Comparison of ENCODE assay signal across 8 cellular contexts in the genomic region with DNA sequence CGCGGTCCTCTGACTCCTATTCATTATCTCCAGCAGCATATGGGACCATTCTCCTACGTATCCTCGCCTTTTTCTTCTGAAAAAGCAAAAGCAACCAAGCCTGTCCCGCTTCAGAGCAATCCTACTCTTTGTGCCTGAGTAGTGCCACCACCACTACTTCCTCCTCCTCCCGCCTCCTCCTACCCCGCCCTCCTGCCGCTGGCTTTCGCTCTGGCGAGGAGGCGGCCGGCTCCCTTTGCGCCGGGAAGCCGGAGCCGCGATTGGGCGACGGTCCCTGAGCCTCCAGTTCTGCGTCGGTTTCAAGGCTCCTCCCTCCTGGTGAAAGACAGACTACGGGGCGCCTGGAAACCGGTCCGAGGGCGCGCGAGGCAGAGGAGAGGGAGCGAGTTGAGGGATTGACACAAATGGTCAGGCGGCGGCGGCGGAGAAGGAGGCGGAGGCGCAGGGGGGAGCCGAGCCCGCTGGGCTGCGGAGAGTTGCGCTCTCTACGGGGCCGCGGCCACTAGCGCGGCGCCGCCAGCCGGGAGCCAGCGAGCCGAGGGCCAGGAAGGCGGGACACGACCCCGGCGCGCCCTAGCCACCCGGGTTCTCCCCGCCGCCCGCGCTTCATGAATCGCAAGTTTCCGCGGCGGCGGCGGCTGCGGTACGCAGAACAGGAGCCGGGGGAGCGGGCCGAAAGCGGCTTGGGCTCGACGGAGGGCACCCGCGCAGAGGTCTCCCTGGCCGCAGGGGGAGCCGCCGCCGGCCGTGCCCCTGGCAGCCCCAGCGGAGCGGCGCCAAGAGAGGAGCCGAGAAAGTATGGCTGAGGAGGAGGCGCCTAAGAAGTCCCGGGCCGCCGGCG. TPM values are rescaled to one million over a fixed set of nuclear protein-coding genes. Genes with fewer than 3 reads are reported as not detected.
DNase-seq lines count a peak whose midpoint lies in the region; ATAC-seq, FAIRE-seq and TF ChIP-seq lines count a peak whose summit lies in the region.

Gene FZD1 (plus strand): TSS at position 351 of the 841 bp plus-strand sequence. CDS start 448 bp downstream, at position 799.

- FAIRE-seq in astrocyte (lab: Jason Lieb, UNC): no peak

- TF ChIP-seq CTCF in GM12864 (IDR thresholded peaks at IDR 0.05; ENCODE audit: low read depth, low read length, missing control alignments) (no peak), HFF-Myc (IDR thresholded peaks at IDR 0.05; ENCODE audit: low read depth, low read length, missing control alignments) (no peak), MM.1S (IDR thresholded peaks at IDR 0.05; ENCODE audit: low read length) (peak; percentile 7; the same call in 1 of the 2 replicates), astrocyte (IDR thresholded peaks at IDR 0.05; ENCODE audit: insufficient read depth, low read depth, low read length) (no peak)

- no peaks in the 10 kb centered on the region for H3K9me2 ChIP-seq in MM.1S (replicated peaks; ENCODE audit: insufficient read depth, low read length)

- intact Hi-C loops in right cardiac atrium (cut with DNase I): loop anchor here in 2 of 4 donors (10.0 kb wide), 1 partner anchor 180 kb away; no protein-coding TSS in a partner anchor
- intact Hi-C loops in posterior vena cava (cut with DNase I): loop anchor here (10.0 kb wide), 2 partner anchors 170 to 1150 kb away; no protein-coding TSS in a partner anchor

- H3K4me2 ChIP-seq in MM.1S (ENCODE audit: low read depth, low read length) (peak within 1 kb of the TSS; percentile 97), astrocyte (ENCODE audit: low read length) (peak within 1 kb of the TSS; percentile 91)

- ATAC-seq in right cardiac atrium: peak; percentile 96 to 98

- no peaks in the 10 kb centered on the region for H3F3A ChIP-seq in MM.1S (ENCODE audit: insufficient read depth, low read length)

- H3K4me1 Mint-ChIP-seq in astrocyte (ENCODE audit: low read depth, unreplicated experiment): no peaks in the 10 kb centered on the region

- DNase-seq in GM12864 (ENCODE audit: low read depth) (peak; percentile 80), HFF-Myc (ENCODE audit: extremely low read depth, low read depth) (peak; percentile 91), MM.1S (peak; percentile 97), astrocyte (ENCODE audit: low read depth) (peak; percentile 98), right cardiac atrium (peak; percentile 98 to 99 (median 98)), posterior vena cava (ENCODE audit: low spot score) (peak; percentile 99), activated gamma-delta T cell treated with Interleukin-2 at 50 U/mL for 16 hours (no peak)

- peak within 1 kb of the TSS; percentile 86 for H3K4me3 ChIP-seq in GM12864 (ENCODE audit: low read depth, low read length)
- H3K4me3 ChIP-seq in HFF-Myc (replicated peaks; ENCODE audit: low read depth, low read length): peak within 1 kb of the TSS; percentile 61
- H3K4me3 ChIP-seq in MM.1S (ENCODE audit: low read length): peak within 1 kb of the TSS; percentile 82
- H3K4me3 ChIP-seq in astrocyte (ENCODE audit: insufficient read depth, low read depth, low read length): peak within 1 kb of the TSS; percentile 85
- peak within 1 kb of the TSS; percentile 86 for H3K4me3 ChIP-seq in right cardiac atrium (ENCODE audit: low read length)

- H3K9me3 ChIP-seq in MM.1S (replicated peaks; ENCODE audit: insufficient read depth, low read length) (no peaks in the 10 kb centered on the region), astrocyte (ENCODE audit: insufficient read depth, low read depth, low read length) (no peaks in the 10 kb centered on the region), right cardiac atrium (ENCODE audit: control insufficient read depth, low read length) (no peaks in the 10 kb centered on the region)

- H4K20me1 ChIP-seq in MM.1S (ENCODE audit: insufficient read depth, low read length) (no peaks in the 10 kb centered on the region), astrocyte (ENCODE audit: insufficient read depth, low read length) (peaks cover 16% of the 10 kb centered on the region)

- H3K27me3 ChIP-seq in MM.1S (replicated peaks; ENCODE audit: insufficient read depth, low read length): peaks cover 10% of the 10 kb centered on the region; the same call in 1 of the 2 replicates
- H3K27me3 ChIP-seq in astrocyte (ENCODE audit: insufficient read depth, low read length): no peaks in the 10 kb centered on the region
- H3K27me3 ChIP-seq in right cardiac atrium (ENCODE audit: control insufficient read depth, insufficient read depth): no peaks in the 10 kb centered on the region

- H3K79me2 ChIP-seq in MM.1S (ENCODE audit: low read length) (no peaks in the 10 kb centered on the region), astrocyte (ENCODE audit: insufficient read depth, low read length) (peaks cover 26% of the 10 kb centered on the region)

- peaks cover 5% of the 10 kb centered on the region for H3K9me3 Mint-ChIP-seq in astrocyte (ENCODE audit: unreplicated experiment)

- peak within 1 kb of the TSS; percentile 92 for H3K4me3 Mint-ChIP-seq in astrocyte (ENCODE audit: unreplicated experiment)

- H3K9ac ChIP-seq in MM.1S (ENCODE audit: low read length) (peak within 1 kb of the TSS; percentile 54; the same call in 1 of the 2 replicates), astrocyte (ENCODE audit: low read length) (peak within 1 kb of the TSS; percentile 82)

- H3K27ac ChIP-seq in MM.1S (ENCODE audit: low read length) (peak within 1 kb of the TSS; percentile 54; the same call in 1 of the 2 replicates), astrocyte (ENCODE audit: low read depth, low read length) (peak within 1 kb of the TSS; percentile 65), right cardiac atrium (ENCODE audit: low read length) (peak within 1 kb of the TSS; percentile 93)

- H3K36me3 ChIP-seq in MM.1S (replicated peaks; ENCODE audit: insufficient read depth, low read length) (no peaks in the 10 kb centered on the region), astrocyte (ENCODE audit: insufficient read depth, low read length) (no peaks in the 10 kb centered on the region)

- WGBS in right cardiac atrium: under 1% methylated on average over 89 of the region's 89 CpGs

- H2AFZ ChIP-seq in MM.1S (ENCODE audit: low read length) (peak within 1 kb of the TSS; percentile 80), astrocyte (ENCODE audit: low read depth, low read length) (peak within 1 kb of the TSS; percentile 90)

- H3K4me1 ChIP-seq in MM.1S (ENCODE audit: low read length) (peaks cover 6% of the 10 kb centered on the region; the same call in 1 of the 2 replicates), astrocyte (ENCODE audit: insufficient read depth, low read length) (peaks cover 24% of the 10 kb centered on the region), right cardiac atrium (ENCODE audit: control insufficient read depth, insufficient read depth, low read length) (peaks cover 3% of the 10 kb centered on the region)

- peaks cover 2% of the 10 kb centered on the region for H3K36me3 Mint-ChIP-seq in astrocyte (ENCODE audit: low read depth, unreplicated experiment)

- TF ChIP-seq POLR2A in Raji (IDR thresholded peaks at IDR 0.05; ENCODE audit: insufficient read depth, low read depth, low read length): peak; percentile 46

- H3K27ac Mint-ChIP-seq in astrocyte (ENCODE audit: unreplicated experiment): peak within 1 kb of the TSS; percentile 85

- H3K27me3 Mint-ChIP-seq in astrocyte (ENCODE audit: low read depth, unreplicated experiment): peaks cover 32% of the 10 kb centered on the region

RNA-seq across cellular contexts. Expression of gene FZD1, which starts in this region (rescaled TPM):
- total RNA-seq in astrocyte: 5.4 and 6.8 TPM in 2 replicates
- 10 to 100 TPM; 11.8 to 33.9 (median 27.2) TPM for total RNA-seq in right cardiac atrium
- polyA plus RNA-seq in right cardiac atrium: 15.4 TPM
- 10 to 100 TPM; 17.7 to 25.4 TPM for total RNA-seq in posterior vena cava
